1 cellular context compared by ENCODE assay signal in genomic region chr4:151236036-151236435, GRCh38.
TF ChIP-seq lines count a peak whose summit lies in the region.

No MANE protein-coding gene starts in this region.

TF ChIP-seq in WTC11, 78 proteins besides CTCF, POLR2A, EP300 and RAD21 (continued from another document):
- TF ChIP-seq FOXP4 (CRISPR knock-in tag; IDR thresholded peaks at IDR 0.05) (no peak), TEAD4 (CRISPR knock-in tag; IDR thresholded peaks at IDR 0.05) (no peak), HMGXB4 (CRISPR knock-in tag; IDR thresholded peaks at IDR 0.05) (no peak), EMX1 (CRISPR knock-in tag; IDR thresholded peaks at IDR 0.05) (no peak)
